In genomic region chr3:46406440-46406785, GRCh38 we compare ENCODE assay signal across 11 cellular contexts. TPM values are rescaled to one million over a fixed set of nuclear protein-coding genes. Genes with fewer than 3 reads are reported as not detected.
DNase-seq lines count a peak whose midpoint lies in the region; ATAC-seq lines count a peak whose summit lies in the region.
"Had no signal": no experiment of that assay in that cellular context is flagged by ENCODE, and none has a peak within 500 bp of the region (broad histone marks: within the 10 kb centered on the region; RNA-seq: fewer than 3 reads in every experiment).

No MANE protein-coding gene starts in this region.

- CTCF ChIA-PET in activated CD8-positive, alpha-beta T cell treated with anti-CD3 and anti-CD28 coated beads, Interleukin-2, amount 10 ng/mL, durations not matched to agents 7 days and 5 days (lab: Charles Lee), result interaction anchor here (0.6 to 2.6 kb wide), 7 partner anchors 8 to 223 kb away, joined by 3 to 11 read pairs (median 3); no protein-coding TSS in a partner anchor
- CTCF ChIA-PET in CD4-positive, alpha-beta memory T cell (lab: Charles Lee; ENCODE audit: partially characterized antibody), result interaction anchor here (3.5 kb wide), 1 partner anchor 29 kb away, joined by 13 read pairs; no protein-coding TSS in a partner anchor

- H3K9me3 ChIP-seq in subcutaneous abdominal adipose tissue (ENCODE audit: control insufficient read depth in 5 of 5, low read length in 5 of 5), result no peaks in the 10 kb centered on the region
- no peaks in the 10 kb centered on the region for H3K9me3 ChIP-seq in CD4-positive, alpha-beta memory T cell (ENCODE audit: control insufficient read depth in 1 of 2, low read length in 2 of 2)

- H3K9me3 Mint-ChIP-seq in T-helper 2 cell treated with Interferon-gamma antibody and Interleukin-4, amounts not matched to agents 5 μg/mL and 100 μg/mL, for 36 hours, result peaks cover 5% of the 10 kb centered on the region
- H3K9me3 Mint-ChIP-seq in activated CD8-positive, alpha-beta T cell treated with anti-CD3 and anti-CD28 coated beads, Interleukin-2, amount 10 ng/mL, durations not matched to agents 7 days and 5 days (ENCODE audit: insufficient read depth), result no peaks in the 10 kb centered on the region
- H3K9me3 Mint-ChIP-seq in CD4-positive, alpha-beta memory T cell, result no peaks in the 10 kb centered on the region

- no peak for ATAC-seq in activated CD8-positive, alpha-beta T cell treated with anti-CD3 and anti-CD28 coated beads, Interleukin-2, amount 10 ng/mL, durations not matched to agents 7 days and 5 days
- ATAC-seq in GM19397 (IDR thresholded peaks at IDR 0.05; ENCODE audit: unreplicated experiment), result no peak
- ATAC-seq in HG03175 (IDR thresholded peaks at IDR 0.05; ENCODE audit: unreplicated experiment), result no peak

- H3K9ac ChIP-seq in subcutaneous abdominal adipose tissue (ENCODE audit: low read length in 5 of 5), result peak overlapping the region; percentile 0 to 78 (median 51)

- peaks cover 25% of the 10 kb centered on the region for H3K4me1 Mint-ChIP-seq in T-helper 2 cell treated with Interferon-gamma antibody and Interleukin-4, amounts not matched to agents 5 μg/mL and 100 μg/mL, for 36 hours (ENCODE audit: low read depth)
- H3K4me1 Mint-ChIP-seq in activated CD8-positive, alpha-beta T cell treated with anti-CD3 and anti-CD28 coated beads, Interleukin-2, amount 10 ng/mL, durations not matched to agents 7 days and 5 days (ENCODE audit: low read depth), result peaks cover 41% of the 10 kb centered on the region
- H3K4me1 Mint-ChIP-seq in CD4-positive, alpha-beta memory T cell, result peaks cover 3 to 18% (median 12%) of the 10 kb centered on the region in 4 donors

- peaks cover 20% of the 10 kb centered on the region for H3K27me3 Mint-ChIP-seq in T-helper 2 cell treated with Interferon-gamma antibody and Interleukin-4, amounts not matched to agents 5 μg/mL and 100 μg/mL, for 36 hours (ENCODE audit: low read depth)
- peaks cover 10% of the 10 kb centered on the region for H3K27me3 Mint-ChIP-seq in activated CD8-positive, alpha-beta T cell treated with anti-CD3 and anti-CD28 coated beads, Interleukin-2, amount 10 ng/mL, durations not matched to agents 7 days and 5 days (ENCODE audit: low read depth)
- H3K27me3 Mint-ChIP-seq in CD4-positive, alpha-beta memory T cell, result peaks cover 2 to 7% of the 10 kb centered on the region in 2 donors

- H3K36me3 Mint-ChIP-seq in T-helper 2 cell treated with Interferon-gamma antibody and Interleukin-4, amounts not matched to agents 5 μg/mL and 100 μg/mL, for 36 hours (ENCODE audit: low read depth), result peaks cover 1% of the 10 kb centered on the region
- H3K36me3 Mint-ChIP-seq in activated CD8-positive, alpha-beta T cell treated with anti-CD3 and anti-CD28 coated beads, Interleukin-2, amount 10 ng/mL, durations not matched to agents 7 days and 5 days (ENCODE audit: low read depth), result peaks cover 30% of the 10 kb centered on the region
- no peaks in the 10 kb centered on the region for H3K36me3 Mint-ChIP-seq in CD4-positive, alpha-beta memory T cell

- intact Hi-C loops in CD4-positive, alpha-beta memory T cell (cut with micrococcal nuclease), result no loop called here

- H3K27me3 ChIP-seq in subcutaneous abdominal adipose tissue (ENCODE audit: control insufficient read depth in 5 of 5, insufficient read depth in 4 of 5, low read length in 5 of 5), result no peaks in the 10 kb centered on the region
- H3K27me3 ChIP-seq in CD4-positive, alpha-beta memory T cell (ENCODE audit: insufficient read depth, low read length), result no peaks in the 10 kb centered on the region

- H3K4me3 Mint-ChIP-seq in T-helper 2 cell treated with Interferon-gamma antibody and Interleukin-4, amounts not matched to agents 5 μg/mL and 100 μg/mL, for 36 hours, result no peak overlapping the region
- H3K4me3 Mint-ChIP-seq in activated CD8-positive, alpha-beta T cell treated with anti-CD3 and anti-CD28 coated beads, Interleukin-2, amount 10 ng/mL, durations not matched to agents 7 days and 5 days, result peak overlapping the region; percentile 87
- no peak overlapping the region for H3K4me3 Mint-ChIP-seq in CD4-positive, alpha-beta memory T cell

- peak overlapping the region in 3 of 5 donors; percentile 59 to 69 (median 60) for H3K4me3 ChIP-seq in subcutaneous abdominal adipose tissue (ENCODE audit: low read depth in 1 of 5, low read length in 5 of 5)
- H3K4me3 ChIP-seq in CD4-positive, alpha-beta memory T cell (ENCODE audit: low read length in 2 of 2), result no peak overlapping the region

- peak overlapping the region; percentile 91 for H3K27ac Mint-ChIP-seq in T-helper 2 cell treated with Interferon-gamma antibody and Interleukin-4, amounts not matched to agents 5 μg/mL and 100 μg/mL, for 36 hours
- peak overlapping the region; percentile 93 for H3K27ac Mint-ChIP-seq in activated CD8-positive, alpha-beta T cell treated with anti-CD3 and anti-CD28 coated beads, Interleukin-2, amount 10 ng/mL, durations not matched to agents 7 days and 5 days
- peak overlapping the region in 3 of 7 donors; percentile 86 to 90 (median 89) for H3K27ac Mint-ChIP-seq in CD4-positive, alpha-beta memory T cell

- no peak for DNase-seq in T-helper 2 cell treated with Interferon-gamma antibody and Interleukin-4, amounts not matched to agents 5 μg/mL and 100 μg/mL, for 36 hours (ENCODE audit: low spot score)
- DNase-seq in T-helper 2 cell (no peak), medulla oblongata (ENCODE audit: extremely low spot score) (peak; percentile 33)
- no peak for DNase-seq in activated CD8-positive, alpha-beta T cell treated with anti-CD3 and anti-CD28 coated beads, Interleukin-2, amount 10 ng/mL, durations not matched to agents 7 days and 5 days
- DNase-seq in CD4-positive, alpha-beta memory T cell, result no peak
- DNase-seq: NCI-H2081 treated with DMSO at 0.1 percent for 48 hours had no signal

- no peaks in the 10 kb centered on the region for H3K36me3 ChIP-seq in subcutaneous abdominal adipose tissue (ENCODE audit: control insufficient read depth in 5 of 5, insufficient read depth in 5 of 5, low read length in 5 of 5)
- H3K36me3 ChIP-seq in CD4-positive, alpha-beta memory T cell (ENCODE audit: insufficient read depth, low read length), result no peaks in the 10 kb centered on the region

- POLR2A ChIA-PET in activated CD8-positive, alpha-beta T cell treated with anti-CD3 and anti-CD28 coated beads, Interleukin-2, amount 10 ng/mL, durations not matched to agents 7 days and 5 days (lab: Charles Lee), result interaction anchor here (1.3 to 1.9 kb wide), 3 partner anchors 10 to 132 kb away, joined by 3 to 8 read pairs (median 6); no protein-coding TSS in a partner anchor
- POLR2A ChIA-PET in CD4-positive, alpha-beta memory T cell (lab: Charles Lee; ENCODE audit: partially characterized antibody), result no interaction called here

- H3K27ac ChIP-seq in subcutaneous abdominal adipose tissue (ENCODE audit: low read depth, low read length), result peak overlapping the region; percentile 74
- H3K27ac ChIP-seq in CD4-positive, alpha-beta memory T cell (ENCODE audit: low read depth, low read length), result no peak overlapping the region

- H3K4me1 ChIP-seq in subcutaneous abdominal adipose tissue (ENCODE audit: control insufficient read depth in 5 of 5, insufficient read depth in 5 of 5, low read length in 5 of 5), result peaks cover 0 to 57% (median 20%) of the 10 kb centered on the region in 5 donors
- H3K4me1 ChIP-seq in CD4-positive, alpha-beta memory T cell (ENCODE audit: insufficient read depth, low read length), result peaks cover 18% of the 10 kb centered on the region

RNA-seq across cellular contexts. Expression of gene CCRL2, which starts 0.6 kb away (rescaled TPM):
- total RNA-seq in activated CD8-positive, alpha-beta T cell treated with anti-CD3 and anti-CD28 coated beads, Interleukin-2, amount 10 ng/mL, durations not matched to agents 7 days and 5 days, result 10 to 100 TPM; 10.1 to 11.2 TPM
- 1 to 10 TPM in 1 of 2 experiments, under 1 TPM in 1; 0.58 to 1.8 TPM for total RNA-seq in CD4-positive, alpha-beta memory T cell
- polyA plus RNA-seq in CD4-positive, alpha-beta memory T cell, result under 1 TPM; 0.39 to 0.98 TPM

RNA-seq across cellular contexts. Expression of gene CCR5, which starts 35.7 kb away (rescaled TPM):
- 10 to 100 TPM; 38.4 to 38.8 TPM for total RNA-seq in activated CD8-positive, alpha-beta T cell treated with anti-CD3 and anti-CD28 coated beads, Interleukin-2, amount 10 ng/mL, durations not matched to agents 7 days and 5 days
- total RNA-seq in CD4-positive, alpha-beta memory T cell, result 1 to 10 TPM; 6.8 to 6.9 TPM
- polyA plus RNA-seq in CD4-positive, alpha-beta memory T cell, result 1 to 10 TPM in 1 of 2 donors, under 1 TPM in 1; 0.59 to 5.5 TPM
- total RNA-seq: fibroblast of villous mesenchyme had no signal

RNA-seq across cellular contexts. Expression of gene CCR2, which starts 52.5 kb away (rescaled TPM):
- 10 to 100 TPM; 70.8 to 70.9 TPM for total RNA-seq in activated CD8-positive, alpha-beta T cell treated with anti-CD3 and anti-CD28 coated beads, Interleukin-2, amount 10 ng/mL, durations not matched to agents 7 days and 5 days
- 10 to 100 TPM; 16.3 to 18.4 TPM for total RNA-seq in CD4-positive, alpha-beta memory T cell
- 10 to 100 TPM; 39.7 to 64.7 TPM for polyA plus RNA-seq in CD4-positive, alpha-beta memory T cell
- total RNA-seq: fibroblast of villous mesenchyme had no signal

RNA-seq across cellular contexts. Expression of gene LTF, which starts 58.3 kb away (rescaled TPM):
- not detected for total RNA-seq in activated CD8-positive, alpha-beta T cell treated with anti-CD3 and anti-CD28 coated beads, Interleukin-2, amount 10 ng/mL, durations not matched to agents 7 days and 5 days
- not detected for total RNA-seq in CD4-positive, alpha-beta memory T cell
- polyA plus RNA-seq in CD4-positive, alpha-beta memory T cell, result not detected
- total RNA-seq: T-helper 1 cell treated with Interleukin-12 subunit alpha and Interleukin-12 subunit beta and Interleukin-4 antibody, amounts not matched to agents 30 ng/mL and 1 ng/mL, for 36 hours had no signal

Comparison
In these comparisons a context has a peak if more than half of its experiments do, and no peak if none do; other contexts are left out.
1. H3K4me3 ChIP-seq: peak in subcutaneous abdominal adipose tissue (3 of 5); none in CD4-positive, alpha-beta memory T cell (0 of 2).
2. RNA of gene CCR5, which starts 35.7 kb away (total RNA-seq): 38.4 to 38.8 TPM in activated CD8-positive, alpha-beta T cell treated with anti-CD3 and anti-CD28 coated beads, Interleukin-2, amount 10 ng/mL, durations not matched to agents 7 days and 5 days; 6.8 to 6.9 TPM in CD4-positive, alpha-beta memory T cell; every median in the first group is over 4 times any median in the second.